1 cellular context compared by ENCODE assay signal in genomic region chr22:36419177-36419911, GRCh38.
TF ChIP-seq lines count a peak whose summit lies in the region.

No MANE protein-coding gene starts in this region.

TF ChIP-seq in HepG2, 621 proteins besides CTCF, POLR2A, EP300 and RAD21 (continued from another document and continues in another):
- TF ChIP-seq, protein P1, sequence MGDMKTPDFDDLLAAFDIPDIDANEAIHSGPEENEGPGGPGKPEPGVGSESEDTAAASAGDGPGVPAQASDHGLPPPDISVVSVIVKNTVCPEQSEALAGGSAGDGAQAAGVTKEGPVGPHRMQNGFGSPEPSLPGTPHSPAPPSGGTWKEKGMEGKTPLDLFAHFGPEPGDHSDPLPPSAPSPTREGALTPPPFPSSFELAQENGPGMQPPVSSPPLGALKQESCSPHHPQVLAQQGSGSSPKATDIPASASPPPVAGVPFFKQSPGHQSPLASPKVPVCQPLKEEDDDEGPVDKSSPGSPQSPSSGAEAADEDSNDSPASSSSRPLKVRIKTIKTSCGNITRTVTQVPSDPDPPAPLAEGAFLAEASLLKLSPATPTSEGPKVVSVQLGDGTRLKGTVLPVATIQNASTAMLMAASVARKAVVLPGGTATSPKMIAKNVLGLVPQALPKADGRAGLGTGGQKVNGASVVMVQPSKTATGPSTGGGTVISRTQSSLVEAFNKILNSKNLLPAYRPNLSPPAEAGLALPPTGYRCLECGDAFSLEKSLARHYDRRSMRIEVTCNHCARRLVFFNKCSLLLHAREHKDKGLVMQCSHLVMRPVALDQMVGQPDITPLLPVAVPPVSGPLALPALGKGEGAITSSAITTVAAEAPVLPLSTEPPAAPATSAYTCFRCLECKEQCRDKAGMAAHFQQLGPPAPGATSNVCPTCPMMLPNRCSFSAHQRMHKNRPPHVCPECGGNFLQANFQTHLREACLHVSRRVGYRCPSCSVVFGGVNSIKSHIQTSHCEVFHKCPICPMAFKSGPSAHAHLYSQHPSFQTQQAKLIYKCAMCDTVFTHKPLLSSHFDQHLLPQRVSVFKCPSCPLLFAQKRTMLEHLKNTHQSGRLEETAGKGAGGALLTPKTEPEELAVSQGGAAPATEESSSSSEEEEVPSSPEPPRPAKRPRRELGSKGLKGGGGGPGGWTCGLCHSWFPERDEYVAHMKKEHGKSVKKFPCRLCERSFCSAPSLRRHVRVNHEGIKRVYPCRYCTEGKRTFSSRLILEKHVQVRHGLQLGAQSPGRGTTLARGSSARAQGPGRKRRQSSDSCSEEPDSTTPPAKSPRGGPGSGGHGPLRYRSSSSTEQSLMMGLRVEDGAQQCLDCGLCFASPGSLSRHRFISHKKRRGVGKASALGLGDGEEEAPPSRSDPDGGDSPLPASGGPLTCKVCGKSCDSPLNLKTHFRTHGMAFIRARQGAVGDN (CRISPR knock-in tag; IDR thresholded peaks at IDR 0.05) = peak; percentile 86
- TF ChIP-seq PITX1 (CRISPR knock-in tag; IDR thresholded peaks at IDR 0.05) (peak; percentile 96), GLI4 (CRISPR knock-in tag; IDR thresholded peaks at IDR 0.05; ENCODE audit: borderline replicate concordance) (no peak), SNRNP70 (IDR thresholded peaks at IDR 0.05; ENCODE audit: low read depth, low read length) (no peak), ZNF432 (CRISPR knock-in tag; IDR thresholded peaks at IDR 0.05; ENCODE audit: borderline replicate concordance) (no peak), ZNF703 (CRISPR knock-in tag; IDR thresholded peaks at IDR 0.05; ENCODE audit: borderline replicate concordance) (peak; percentile 56; the same call in 1 of the 2 replicates), ZNF776 (CRISPR knock-in tag; IDR thresholded peaks at IDR 0.05) (no peak), MIXL1 (CRISPR knock-in tag; IDR thresholded peaks at IDR 0.05) (peak; percentile 97), NFIC (IDR thresholded peaks at IDR 0.05; ENCODE audit: low read length) (peak; percentile 94), JUNB (CRISPR knock-in tag; IDR thresholded peaks at IDR 0.05; ENCODE audit: borderline replicate concordance) (no peak; the same call in 1 of the 2 replicates), NR2C2 (CRISPR knock-in tag; IDR thresholded peaks at IDR 0.05; ENCODE audit: borderline replicate concordance) (peak; percentile 67), RBM39 (IDR thresholded peaks at IDR 0.05; ENCODE audit: low read depth, low read length, poor library complexity, severe bottlenecking) (no peak), IKZF1 (IDR thresholded peaks at IDR 0.05) (no peak), ZNF20 (CRISPR knock-in tag; IDR thresholded peaks at IDR 0.05) (no peak), POLR2AphosphoS5 (IDR thresholded peaks at IDR 0.05; ENCODE audit: low read depth, low read length) (peak; percentile 40), RARA (CRISPR knock-in tag; IDR thresholded peaks at IDR 0.05) (peak; percentile 96), THAP11 (CRISPR knock-in tag; IDR thresholded peaks at IDR 0.05) (peak; percentile 81), PLSCR1 (CRISPR knock-in tag; IDR thresholded peaks at IDR 0.05; ENCODE audit: borderline replicate concordance) (no peak; the same call in 1 of the 2 replicates), NCOR1 (IDR thresholded peaks at IDR 0.05; ENCODE audit: borderline replicate concordance, low read length) (peak; percentile 90; the same call in 1 of the 2 replicates), CENPX (CRISPR knock-in tag; IDR thresholded peaks at IDR 0.05) (no peak), THRA (CRISPR knock-in tag; IDR thresholded peaks at IDR 0.05; ENCODE audit: borderline replicate concordance) (peak; percentile 91), ZNF354B (CRISPR knock-in tag; IDR thresholded peaks at IDR 0.05) (no peak), SRSF1 (optimal IDR thresholded peaks at IDR 0.05; ENCODE audit: low read depth, low read length) (no peak), ZNF660 (CRISPR knock-in tag; IDR thresholded peaks at IDR 0.05; ENCODE audit: borderline replicate concordance, low read depth) (no peak)
- TF ChIP-seq, protein P2, sequence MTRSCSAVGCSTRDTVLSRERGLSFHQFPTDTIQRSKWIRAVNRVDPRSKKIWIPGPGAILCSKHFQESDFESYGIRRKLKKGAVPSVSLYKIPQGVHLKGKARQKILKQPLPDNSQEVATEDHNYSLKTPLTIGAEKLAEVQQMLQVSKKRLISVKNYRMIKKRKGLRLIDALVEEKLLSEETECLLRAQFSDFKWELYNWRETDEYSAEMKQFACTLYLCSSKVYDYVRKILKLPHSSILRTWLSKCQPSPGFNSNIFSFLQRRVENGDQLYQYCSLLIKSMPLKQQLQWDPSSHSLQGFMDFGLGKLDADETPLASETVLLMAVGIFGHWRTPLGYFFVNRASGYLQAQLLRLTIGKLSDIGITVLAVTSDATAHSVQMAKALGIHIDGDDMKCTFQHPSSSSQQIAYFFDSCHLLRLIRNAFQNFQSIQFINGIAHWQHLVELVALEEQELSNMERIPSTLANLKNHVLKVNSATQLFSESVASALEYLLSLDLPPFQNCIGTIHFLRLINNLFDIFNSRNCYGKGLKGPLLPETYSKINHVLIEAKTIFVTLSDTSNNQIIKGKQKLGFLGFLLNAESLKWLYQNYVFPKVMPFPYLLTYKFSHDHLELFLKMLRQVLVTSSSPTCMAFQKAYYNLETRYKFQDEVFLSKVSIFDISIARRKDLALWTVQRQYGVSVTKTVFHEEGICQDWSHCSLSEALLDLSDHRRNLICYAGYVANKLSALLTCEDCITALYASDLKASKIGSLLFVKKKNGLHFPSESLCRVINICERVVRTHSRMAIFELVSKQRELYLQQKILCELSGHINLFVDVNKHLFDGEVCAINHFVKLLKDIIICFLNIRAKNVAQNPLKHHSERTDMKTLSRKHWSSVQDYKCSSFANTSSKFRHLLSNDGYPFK (CRISPR knock-in tag; IDR thresholded peaks at IDR 0.05; ENCODE audit: borderline replicate concordance) = peak; percentile 58; the same call in 1 of the 2 replicates
- TF ChIP-seq, protein P3, sequence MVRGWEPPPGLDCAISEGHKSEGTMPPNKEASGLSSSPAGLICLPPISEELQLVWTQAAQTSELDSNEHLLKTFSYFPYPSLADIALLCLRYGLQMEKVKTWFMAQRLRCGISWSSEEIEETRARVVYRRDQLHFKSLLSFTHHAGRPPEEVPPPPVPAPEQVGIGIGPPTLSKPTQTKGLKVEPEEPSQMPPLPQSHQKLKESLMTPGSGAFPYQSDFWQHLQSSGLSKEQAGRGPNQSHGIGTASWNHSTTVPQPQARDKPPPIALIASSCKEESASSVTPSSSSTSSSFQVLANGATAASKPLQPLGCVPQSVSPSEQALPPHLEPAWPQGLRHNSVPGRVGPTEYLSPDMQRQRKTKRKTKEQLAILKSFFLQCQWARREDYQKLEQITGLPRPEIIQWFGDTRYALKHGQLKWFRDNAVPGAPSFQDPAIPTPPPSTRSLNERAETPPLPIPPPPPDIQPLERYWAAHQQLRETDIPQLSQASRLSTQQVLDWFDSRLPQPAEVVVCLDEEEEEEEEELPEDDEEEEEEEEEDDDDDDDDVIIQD (CRISPR knock-in tag; IDR thresholded peaks at IDR 0.05; ENCODE audit: low read depth) = peak; percentile 35; the same call in 1 of the 2 replicates
- TF ChIP-seq, protein P4, sequence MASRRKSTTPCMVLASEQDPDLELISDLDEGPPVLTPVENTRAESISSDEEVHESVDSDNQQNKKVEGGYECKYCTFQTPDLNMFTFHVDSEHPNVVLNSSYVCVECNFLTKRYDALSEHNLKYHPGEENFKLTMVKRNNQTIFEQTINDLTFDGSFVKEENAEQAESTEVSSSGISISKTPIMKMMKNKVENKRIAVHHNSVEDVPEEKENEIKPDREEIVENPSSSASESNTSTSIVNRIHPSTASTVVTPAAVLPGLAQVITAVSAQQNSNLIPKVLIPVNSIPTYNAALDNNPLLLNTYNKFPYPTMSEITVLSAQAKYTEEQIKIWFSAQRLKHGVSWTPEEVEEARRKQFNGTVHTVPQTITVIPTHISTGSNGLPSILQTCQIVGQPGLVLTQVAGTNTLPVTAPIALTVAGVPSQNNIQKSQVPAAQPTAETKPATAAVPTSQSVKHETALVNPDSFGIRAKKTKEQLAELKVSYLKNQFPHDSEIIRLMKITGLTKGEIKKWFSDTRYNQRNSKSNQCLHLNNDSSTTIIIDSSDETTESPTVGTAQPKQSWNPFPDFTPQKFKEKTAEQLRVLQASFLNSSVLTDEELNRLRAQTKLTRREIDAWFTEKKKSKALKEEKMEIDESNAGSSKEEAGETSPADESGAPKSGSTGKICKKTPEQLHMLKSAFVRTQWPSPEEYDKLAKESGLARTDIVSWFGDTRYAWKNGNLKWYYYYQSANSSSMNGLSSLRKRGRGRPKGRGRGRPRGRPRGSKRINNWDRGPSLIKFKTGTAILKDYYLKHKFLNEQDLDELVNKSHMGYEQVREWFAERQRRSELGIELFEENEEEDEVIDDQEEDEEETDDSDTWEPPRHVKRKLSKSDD (CRISPR knock-in tag; IDR thresholded peaks at IDR 0.05; ENCODE audit: low read depth) = no peak
- TF ChIP-seq, protein P5, sequence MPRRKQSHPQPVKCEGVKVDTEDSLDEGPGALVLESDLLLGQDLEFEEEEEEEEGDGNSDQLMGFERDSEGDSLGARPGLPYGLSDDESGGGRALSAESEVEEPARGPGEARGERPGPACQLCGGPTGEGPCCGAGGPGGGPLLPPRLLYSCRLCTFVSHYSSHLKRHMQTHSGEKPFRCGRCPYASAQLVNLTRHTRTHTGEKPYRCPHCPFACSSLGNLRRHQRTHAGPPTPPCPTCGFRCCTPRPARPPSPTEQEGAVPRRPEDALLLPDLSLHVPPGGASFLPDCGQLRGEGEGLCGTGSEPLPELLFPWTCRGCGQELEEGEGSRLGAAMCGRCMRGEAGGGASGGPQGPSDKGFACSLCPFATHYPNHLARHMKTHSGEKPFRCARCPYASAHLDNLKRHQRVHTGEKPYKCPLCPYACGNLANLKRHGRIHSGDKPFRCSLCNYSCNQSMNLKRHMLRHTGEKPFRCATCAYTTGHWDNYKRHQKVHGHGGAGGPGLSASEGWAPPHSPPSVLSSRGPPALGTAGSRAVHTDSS (CRISPR knock-in tag; conservative IDR thresholded peaks at IDR 0.05) = no peak
- TF ChIP-seq, protein P6, sequence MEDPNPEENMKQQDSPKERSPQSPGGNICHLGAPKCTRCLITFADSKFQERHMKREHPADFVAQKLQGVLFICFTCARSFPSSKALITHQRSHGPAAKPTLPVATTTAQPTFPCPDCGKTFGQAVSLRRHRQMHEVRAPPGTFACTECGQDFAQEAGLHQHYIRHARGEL (CRISPR knock-in tag; IDR thresholded peaks at IDR 0.05) = no peak
- TF ChIP-seq, protein P7, sequence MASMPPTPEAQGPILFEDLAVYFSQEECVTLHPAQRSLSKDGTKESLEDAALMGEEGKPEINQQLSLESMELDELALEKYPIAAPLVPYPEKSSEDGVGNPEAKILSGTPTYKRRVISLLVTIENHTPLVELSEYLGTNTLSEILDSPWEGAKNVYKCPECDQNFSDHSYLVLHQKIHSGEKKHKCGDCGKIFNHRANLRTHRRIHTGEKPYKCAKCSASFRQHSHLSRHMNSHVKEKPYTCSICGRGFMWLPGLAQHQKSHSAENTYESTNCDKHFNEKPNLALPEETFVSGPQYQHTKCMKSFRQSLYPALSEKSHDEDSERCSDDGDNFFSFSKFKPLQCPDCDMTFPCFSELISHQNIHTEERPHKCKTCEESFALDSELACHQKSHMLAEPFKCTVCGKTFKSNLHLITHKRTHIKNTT (CRISPR knock-in tag; IDR thresholded peaks at IDR 0.05) = no peak
- TF ChIP-seq, protein P8, sequence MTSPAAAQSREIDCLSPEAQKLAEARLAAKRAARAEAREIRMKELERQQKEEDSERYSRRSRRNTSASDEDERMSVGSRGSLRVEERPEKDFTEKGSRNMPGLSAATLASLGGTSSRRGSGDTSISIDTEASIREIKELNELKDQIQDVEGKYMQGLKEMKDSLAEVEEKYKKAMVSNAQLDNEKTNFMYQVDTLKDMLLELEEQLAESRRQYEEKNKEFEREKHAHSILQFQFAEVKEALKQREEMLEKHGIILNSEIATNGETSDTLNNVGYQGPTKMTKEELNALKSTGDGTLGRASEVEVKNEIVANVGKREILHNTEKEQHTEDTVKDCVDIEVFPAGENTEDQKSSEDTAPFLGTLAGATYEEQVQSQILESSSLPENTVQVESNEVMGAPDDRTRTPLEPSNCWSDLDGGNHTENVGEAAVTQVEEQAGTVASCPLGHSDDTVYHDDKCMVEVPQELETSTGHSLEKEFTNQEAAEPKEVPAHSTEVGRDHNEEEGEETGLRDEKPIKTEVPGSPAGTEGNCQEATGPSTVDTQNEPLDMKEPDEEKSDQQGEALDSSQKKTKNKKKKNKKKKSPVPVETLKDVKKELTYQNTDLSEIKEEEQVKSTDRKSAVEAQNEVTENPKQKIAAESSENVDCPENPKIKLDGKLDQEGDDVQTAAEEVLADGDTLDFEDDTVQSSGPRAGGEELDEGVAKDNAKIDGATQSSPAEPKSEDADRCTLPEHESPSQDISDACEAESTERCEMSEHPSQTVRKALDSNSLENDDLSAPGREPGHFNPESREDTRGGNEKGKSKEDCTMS (CRISPR knock-in tag; conservative IDR thresholded peaks at IDR 0.05) = no peak
- TF ChIP-seq, protein P9, sequence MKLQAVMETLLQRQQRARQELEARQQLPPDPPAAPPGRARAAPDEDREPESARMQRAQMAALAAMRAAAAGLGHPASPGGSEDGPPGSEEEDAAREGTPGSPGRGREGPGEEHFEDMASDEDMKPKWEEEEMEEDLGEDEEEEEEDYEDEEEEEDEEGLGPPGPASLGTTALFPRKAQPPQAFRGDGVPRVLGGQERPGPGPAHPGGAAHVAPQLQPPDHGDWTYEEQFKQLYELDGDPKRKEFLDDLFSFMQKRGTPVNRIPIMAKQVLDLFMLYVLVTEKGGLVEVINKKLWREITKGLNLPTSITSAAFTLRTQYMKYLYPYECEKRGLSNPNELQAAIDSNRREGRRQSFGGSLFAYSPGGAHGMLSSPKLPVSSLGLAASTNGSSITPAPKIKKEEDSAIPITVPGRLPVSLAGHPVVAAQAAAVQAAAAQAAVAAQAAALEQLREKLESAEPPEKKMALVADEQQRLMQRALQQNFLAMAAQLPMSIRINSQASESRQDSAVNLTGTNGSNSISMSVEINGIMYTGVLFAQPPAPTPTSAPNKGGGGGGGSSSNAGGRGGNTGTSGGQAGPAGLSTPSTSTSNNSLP (IDR thresholded peaks at IDR 0.05; ENCODE audit: low read depth, low read length) = peak; percentile 79
- TF ChIP-seq, protein P10, sequence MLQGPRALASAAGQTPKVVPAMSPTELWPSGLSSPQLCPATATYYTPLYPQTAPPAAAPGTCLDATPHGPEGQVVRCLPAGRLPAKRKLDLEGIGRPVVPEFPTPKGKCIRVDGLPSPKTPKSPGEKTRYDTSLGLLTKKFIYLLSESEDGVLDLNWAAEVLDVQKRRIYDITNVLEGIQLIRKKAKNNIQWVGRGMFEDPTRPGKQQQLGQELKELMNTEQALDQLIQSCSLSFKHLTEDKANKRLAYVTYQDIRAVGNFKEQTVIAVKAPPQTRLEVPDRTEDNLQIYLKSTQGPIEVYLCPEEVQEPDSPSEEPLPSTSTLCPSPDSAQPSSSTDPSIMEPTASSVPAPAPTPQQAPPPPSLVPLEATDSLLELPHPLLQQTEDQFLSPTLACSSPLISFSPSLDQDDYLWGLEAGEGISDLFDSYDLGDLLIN (CRISPR knock-in tag; IDR thresholded peaks at IDR 0.05; ENCODE audit: borderline replicate concordance) = no peak; the same call in 1 of the 2 replicates
